Comparison of ENCODE assay signal across 15 cellular contexts in the genomic region with DNA sequence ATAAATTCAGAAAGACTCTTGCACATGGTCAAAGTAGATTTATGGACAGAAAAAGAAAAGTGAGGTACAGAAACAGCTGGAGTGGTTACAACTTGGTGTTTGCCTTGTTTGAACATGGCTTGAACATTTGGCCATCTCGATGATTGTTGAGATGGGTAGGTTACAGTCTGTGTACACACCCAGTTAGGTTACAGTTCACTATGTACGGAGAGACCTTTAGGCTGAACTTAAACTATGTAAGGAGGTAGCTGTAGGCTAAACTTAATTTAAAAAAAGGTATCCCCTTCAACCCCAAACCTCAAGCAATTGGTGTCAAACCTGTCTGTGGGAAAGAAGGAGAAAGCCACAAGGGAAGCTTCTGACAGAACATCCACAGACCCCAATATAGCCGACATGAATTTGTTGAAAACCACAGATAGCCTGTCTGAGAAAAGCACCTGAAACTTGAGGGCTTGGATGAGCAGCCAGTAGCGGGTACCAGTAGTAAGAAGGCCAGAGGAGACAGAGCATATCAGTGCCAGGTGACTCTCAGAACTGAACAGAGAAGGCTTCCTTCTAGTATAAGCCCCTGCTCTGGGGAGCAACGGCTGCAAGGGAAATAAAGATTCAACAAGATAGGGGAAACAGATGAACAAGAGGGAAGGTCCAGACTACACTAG.
DNase-seq lines count a peak whose midpoint lies in the region; ATAC-seq and TF ChIP-seq lines count a peak whose summit lies in the region.
"Had no signal": no experiment of that assay in that cellular context is flagged by ENCODE, and none has a peak within 500 bp of the region (broad histone marks: within the 10 kb centered on the region; RNA-seq: fewer than 3 reads in every experiment).

No MANE protein-coding gene starts in this region.

- H3K4me1 ChIP-seq in BE2C, result no peaks in the 10 kb centered on the region

- ATAC-seq in GM18867 (IDR thresholded peaks at IDR 0.05; ENCODE audit: unreplicated experiment) (peak; percentile 90), GM21515 (IDR thresholded peaks at IDR 0.05; ENCODE audit: unreplicated experiment) (peak; percentile 76), HG02885 (IDR thresholded peaks at IDR 0.05; ENCODE audit: poor library complexity, unreplicated experiment) (peak; percentile 90), HG03520 (IDR thresholded peaks at IDR 0.05; ENCODE audit: unreplicated experiment) (peak; percentile 72)
- ATAC-seq: PC-3 had no signal

- no peak for TF ChIP-seq CTCF in BE2C (IDR thresholded peaks at IDR 0.05; ENCODE audit: low read depth, low read length)

- H3K36me3 ChIP-seq in BE2C, result no peaks in the 10 kb centered on the region

- intact Hi-C loops in cardiac septum (cut with DNase I), result no loop called here

- H3K9me3 ChIP-seq in BE2C, result no peaks in the 10 kb centered on the region

- no peaks in the 10 kb centered on the region for H3K27me3 ChIP-seq in BE2C

- DNase-seq in cardiac septum (ENCODE audit: low spot score) (no peak), SKM-1 treated with dmso at 0.1 percent for 144 hours (lab: John Stamatoyannopoulos, UW; ENCODE audit: unreplicated experiment) (no peak), BE2C (no peak)
- no peak for DNase-seq in stimulated activated CD4-positive, alpha-beta T cell treated with anti-CD3 and anti-CD28 coated beads, Interleukin-4, amount 100 ng/mL, for 1 hour
- DNase-seq: activated gamma-delta T cell treated with Interleukin-2 at 50 U/mL for 16 hours; dorsolateral prefrontal cortex; hippocampal formation; naive B cell; PC-3; stimulated activated CD4-positive, alpha-beta T cell treated with anti-CD3 and anti-CD28 coated beads, Interleukin-2, amount 100 ng/mL, for 24 hours; trophoblast cell had no signal

- H3K4me3 ChIP-seq in BE2C (ENCODE audit: low read depth, low read length), result no peak overlapping the region
- H3K4me3 ChIP-seq: dorsolateral prefrontal cortex had no signal
